In the genomic region with DNA sequence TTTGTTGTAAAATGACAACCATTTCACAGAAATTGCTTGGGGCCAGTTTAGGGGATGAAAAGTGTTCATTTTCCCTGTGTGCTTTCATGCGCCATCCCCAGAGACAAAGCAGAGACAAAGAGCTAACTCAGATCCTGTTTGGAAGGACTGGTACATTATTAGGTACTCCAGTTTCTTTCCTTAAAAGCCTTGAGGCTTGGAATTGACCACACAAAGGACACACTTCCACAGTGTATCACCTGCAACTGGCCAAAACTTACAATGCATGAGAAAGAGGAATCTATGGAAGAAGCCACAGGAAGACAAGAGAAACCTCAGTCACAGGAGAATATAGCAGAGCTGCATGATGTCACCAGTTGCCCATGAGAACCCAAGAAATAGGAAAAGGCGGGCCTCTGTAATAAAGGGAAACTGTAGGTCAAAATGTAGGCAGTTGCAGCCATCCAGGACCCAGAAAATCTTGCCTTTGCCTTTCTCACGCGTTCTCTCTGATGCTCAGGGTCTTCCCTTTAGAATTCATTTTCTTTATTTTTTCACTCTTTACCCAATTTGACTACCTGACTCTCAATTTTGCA, we compare ENCODE assay signal across 22 cellular contexts.
"Had no signal": no experiment of that assay in that cellular context is flagged by ENCODE, and none has a peak within 500 bp of the region (broad histone marks: within the 10 kb centered on the region; RNA-seq: fewer than 3 reads in every experiment).

No MANE protein-coding gene starts in this region.

- H3K9me3 ChIP-seq: body of pancreas, ovary, right lobe of liver, stomach, vagina had no signal

- ATAC-seq: activated CD8-positive, alpha-beta T cell treated with anti-CD3 and anti-CD28 coated beads for 36 hours; activated T-helper 17 cell treated with anti-CD3 and anti-CD28 coated beads, Interleukin-2, amount 50 U/mL, for 72 hours; body of pancreas; left ventricle myocardium superior; right lobe of liver; stimulated activated effector memory CD8-positive, alpha-beta T cell treated with anti-CD3 and anti-CD28 coated beads, Interleukin-12 subunit alpha, Interleukin-12 subunit beta, amount 100 ng/mL, for 72 hours had no signal

- H3K27ac Mint-ChIP-seq: activated CD4-positive, alpha-beta T cell treated with anti-CD3 and anti-CD28 coated beads, Interleukin-2, amount 10 ng/mL, durations not matched to agents 24 days and 14 days; activated CD8-positive, alpha-beta T cell treated with anti-CD3 and anti-CD28 coated beads for 36 hours; activated naive CD8-positive, alpha-beta T cell treated with anti-CD3 and anti-CD28 coated beads, Interleukin-2, amount 10 ng/mL, durations not matched to agents 7 days and 5 days; activated T-helper 17 cell treated with anti-CD3 and anti-CD28 coated beads, Interleukin-2, amount 50 U/mL, for 72 hours; stimulated activated effector memory CD8-positive, alpha-beta T cell treated with anti-CD3 and anti-CD28 coated beads, Interleukin-12 subunit alpha, Interleukin-12 subunit beta, amount 100 ng/mL, for 72 hours had no signal

- H3K4me1 ChIP-seq: body of pancreas, right lobe of liver, stomach, vagina had no signal

- H3K9me3 Mint-ChIP-seq: activated CD4-positive, alpha-beta T cell treated with anti-CD3 and anti-CD28 coated beads, Interleukin-2, amount 10 ng/mL, durations not matched to agents 24 days and 14 days; activated naive CD8-positive, alpha-beta T cell treated with anti-CD3 and anti-CD28 coated beads, Interleukin-2, amount 10 ng/mL, durations not matched to agents 7 days and 5 days had no signal

- H3K4me3 ChIP-seq: body of pancreas, dorsolateral prefrontal cortex, ovary, right lobe of liver, stomach, vagina had no signal

- H3K27me3 ChIP-seq: body of pancreas, ovary, right lobe of liver, stomach, vagina had no signal

- FAIRE-seq: endometrium, frontal cortex, small intestine had no signal

- H3K36me3 ChIP-seq: ovary, right lobe of liver, stomach, vagina had no signal

- H3K27ac ChIP-seq: body of pancreas, dorsolateral prefrontal cortex, ovary, right lobe of liver, stomach, vagina had no signal

- H3K36me3 Mint-ChIP-seq: activated naive CD8-positive, alpha-beta T cell treated with anti-CD3 and anti-CD28 coated beads, Interleukin-2, amount 10 ng/mL, durations not matched to agents 7 days and 5 days; stimulated activated effector memory CD8-positive, alpha-beta T cell treated with anti-CD3 and anti-CD28 coated beads, Interleukin-12 subunit alpha, Interleukin-12 subunit beta, amount 100 ng/mL, for 72 hours had no signal

- DNase-seq: activated CD4-positive, alpha-beta T cell treated with anti-CD3 and anti-CD28 coated beads, Interleukin-2, amount 10 ng/mL, durations not matched to agents 24 days and 14 days; activated CD8-positive, alpha-beta T cell treated with anti-CD3 and anti-CD28 coated beads for 36 hours; activated naive CD4-positive, alpha-beta T cell; activated naive CD8-positive, alpha-beta T cell treated with anti-CD3 and anti-CD28 coated beads, Interleukin-2, amount 10 ng/mL, durations not matched to agents 7 days and 5 days; activated T-cell treated with anti-CD3 and anti-CD28 coated beads, Interleukin-2, amount 50 U/mL, for 1 hour; body of pancreas; dorsolateral prefrontal cortex; erythroblast; head of caudate nucleus; left ventricle myocardium superior; ovary; right lobe of liver; small intestine; stimulated activated CD4-positive, alpha-beta T cell treated with anti-CD3 and anti-CD28 coated beads, Interleukin-4, amount 100 ng/mL, for 24 hours; stomach; T1000; trophoblast cell had no signal
